In the genomic region with DNA sequence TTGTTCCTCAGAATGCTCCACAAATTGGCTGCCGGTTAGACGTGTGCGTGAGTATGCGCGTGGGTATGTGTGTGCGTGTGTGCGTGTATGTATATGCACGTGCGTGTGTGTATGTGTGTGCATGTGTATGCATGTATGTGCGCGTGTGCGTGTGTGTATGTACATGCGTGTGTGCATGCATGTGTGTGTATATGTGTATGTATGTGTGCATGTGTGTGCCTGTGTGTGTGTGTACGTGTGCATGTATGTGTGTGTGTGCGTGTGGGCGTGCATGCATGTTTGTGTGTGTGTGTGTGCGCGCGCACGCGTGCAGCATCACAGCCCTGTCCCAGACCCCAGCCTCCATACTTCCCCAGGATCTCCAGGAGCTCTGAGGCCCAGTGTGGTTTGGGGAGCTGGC, we compare ENCODE assay signal across 21 cellular contexts.
"Had no signal": no experiment of that assay in that cellular context is flagged by ENCODE, and none has a peak within 500 bp of the region (broad histone marks: within the 10 kb centered on the region; RNA-seq: fewer than 3 reads in every experiment).

No MANE protein-coding gene starts in this region.

- ATAC-seq: activated CD8-positive, alpha-beta memory T cell treated with anti-CD3 and anti-CD28 coated beads, Interleukin-2, amount 10 ng/mL, durations not matched to agents 7 days and 5 days; body of pancreas; foreskin keratinocyte; left lung; pancreas; sciatic nerve; stimulated activated effector memory CD8-positive, alpha-beta T cell treated with anti-CD3 and anti-CD28 coated beads, Interleukin-12 subunit alpha, Interleukin-12 subunit beta, amount 100 ng/mL, for 72 hours had no signal

- DNase-seq: activated B cell treated with CpG ODN at 0.5 μM for 24 hours; activated CD4-positive, alpha-beta memory T cell treated with anti-CD3 and anti-CD28 coated beads, Interleukin-2, amount 10 ng/mL, durations not matched to agents 7 days and 5 days; activated CD4-positive, alpha-beta T cell treated with anti-CD3 and anti-CD28 coated beads for 48 hours; activated CD8-positive, alpha-beta memory T cell treated with anti-CD3 and anti-CD28 coated beads, Interleukin-2, amount 10 ng/mL, durations not matched to agents 7 days and 5 days; activated naive CD8-positive, alpha-beta T cell treated with anti-CD3 and anti-CD28 coated beads, Interleukin-2, amount 10 ng/mL, durations not matched to agents 7 days and 5 days; amygdala; body of pancreas; central memory CD4-positive, alpha-beta T cell; colonic mucosa; foreskin keratinocyte; hypothalamus; pancreas; stimulated activated CD4-positive, alpha-beta T cell treated with anti-CD3 and anti-CD28 coated beads, Interleukin-4, amount 100 ng/mL, for 1 hour; SW 1271; testis; upper lobe of left lung had no signal

- H3K27ac Mint-ChIP-seq: activated B cell treated with CpG ODN at 0.5 μM for 24 hours; activated CD4-positive, alpha-beta memory T cell treated with anti-CD3 and anti-CD28 coated beads, Interleukin-2, amount 10 ng/mL, durations not matched to agents 7 days and 5 days; activated CD8-positive, alpha-beta memory T cell treated with anti-CD3 and anti-CD28 coated beads, Interleukin-2, amount 10 ng/mL, durations not matched to agents 7 days and 5 days; activated naive CD8-positive, alpha-beta T cell treated with anti-CD3 and anti-CD28 coated beads, Interleukin-2, amount 10 ng/mL, durations not matched to agents 7 days and 5 days; stimulated activated effector memory CD8-positive, alpha-beta T cell treated with anti-CD3 and anti-CD28 coated beads, Interleukin-12 subunit alpha, Interleukin-12 subunit beta, amount 100 ng/mL, for 72 hours had no signal

- H3K27me3 ChIP-seq: body of pancreas, colonic mucosa, foreskin keratinocyte, left lung, pancreas, testis, upper lobe of left lung had no signal

- H3K27ac ChIP-seq: body of pancreas, colonic mucosa, foreskin keratinocyte, left lung, pancreas, testis, upper lobe of left lung had no signal

- H3K4me2 ChIP-seq: smooth muscle cell had no signal

- H3K27me3 Mint-ChIP-seq: activated CD4-positive, alpha-beta memory T cell treated with anti-CD3 and anti-CD28 coated beads, Interleukin-2, amount 10 ng/mL, durations not matched to agents 7 days and 5 days had no signal

- H3K4me3 Mint-ChIP-seq: activated B cell treated with CpG ODN at 0.5 μM for 24 hours; activated CD4-positive, alpha-beta memory T cell treated with anti-CD3 and anti-CD28 coated beads, Interleukin-2, amount 10 ng/mL, durations not matched to agents 7 days and 5 days; activated CD8-positive, alpha-beta memory T cell treated with anti-CD3 and anti-CD28 coated beads, Interleukin-2, amount 10 ng/mL, durations not matched to agents 7 days and 5 days; activated naive CD8-positive, alpha-beta T cell treated with anti-CD3 and anti-CD28 coated beads, Interleukin-2, amount 10 ng/mL, durations not matched to agents 7 days and 5 days; stimulated activated effector memory CD8-positive, alpha-beta T cell treated with anti-CD3 and anti-CD28 coated beads, Interleukin-12 subunit alpha, Interleukin-12 subunit beta, amount 100 ng/mL, for 72 hours had no signal

- H3K36me3 ChIP-seq: colonic mucosa, left lung, pancreas, upper lobe of left lung had no signal

- H3K9me3 ChIP-seq: colonic mucosa, pancreas, testis had no signal

- FAIRE-seq: keratinocyte, pancreas had no signal

- H3K36me3 Mint-ChIP-seq: activated CD8-positive, alpha-beta memory T cell treated with anti-CD3 and anti-CD28 coated beads, Interleukin-2, amount 10 ng/mL, durations not matched to agents 7 days and 5 days; activated naive CD8-positive, alpha-beta T cell treated with anti-CD3 and anti-CD28 coated beads, Interleukin-2, amount 10 ng/mL, durations not matched to agents 7 days and 5 days; stimulated activated effector memory CD8-positive, alpha-beta T cell treated with anti-CD3 and anti-CD28 coated beads, Interleukin-12 subunit alpha, Interleukin-12 subunit beta, amount 100 ng/mL, for 72 hours had no signal

- H3K4me3 ChIP-seq: body of pancreas, colonic mucosa, left lung, pancreas, smooth muscle cell, testis, upper lobe of left lung had no signal

- H3K9me3 Mint-ChIP-seq: activated B cell treated with CpG ODN at 0.5 μM for 24 hours; activated CD4-positive, alpha-beta memory T cell treated with anti-CD3 and anti-CD28 coated beads, Interleukin-2, amount 10 ng/mL, durations not matched to agents 7 days and 5 days; activated naive CD8-positive, alpha-beta T cell treated with anti-CD3 and anti-CD28 coated beads, Interleukin-2, amount 10 ng/mL, durations not matched to agents 7 days and 5 days; stimulated activated effector memory CD8-positive, alpha-beta T cell treated with anti-CD3 and anti-CD28 coated beads, Interleukin-12 subunit alpha, Interleukin-12 subunit beta, amount 100 ng/mL, for 72 hours had no signal

- H3K4me1 Mint-ChIP-seq: activated CD4-positive, alpha-beta memory T cell treated with anti-CD3 and anti-CD28 coated beads, Interleukin-2, amount 10 ng/mL, durations not matched to agents 7 days and 5 days; activated naive CD8-positive, alpha-beta T cell treated with anti-CD3 and anti-CD28 coated beads, Interleukin-2, amount 10 ng/mL, durations not matched to agents 7 days and 5 days; stimulated activated effector memory CD8-positive, alpha-beta T cell treated with anti-CD3 and anti-CD28 coated beads, Interleukin-12 subunit alpha, Interleukin-12 subunit beta, amount 100 ng/mL, for 72 hours had no signal

- H3K4me1 ChIP-seq: colonic mucosa, left lung, pancreas, testis, upper lobe of left lung had no signal
